ENCODE assay signal across 1 cellular context in the genomic region with DNA sequence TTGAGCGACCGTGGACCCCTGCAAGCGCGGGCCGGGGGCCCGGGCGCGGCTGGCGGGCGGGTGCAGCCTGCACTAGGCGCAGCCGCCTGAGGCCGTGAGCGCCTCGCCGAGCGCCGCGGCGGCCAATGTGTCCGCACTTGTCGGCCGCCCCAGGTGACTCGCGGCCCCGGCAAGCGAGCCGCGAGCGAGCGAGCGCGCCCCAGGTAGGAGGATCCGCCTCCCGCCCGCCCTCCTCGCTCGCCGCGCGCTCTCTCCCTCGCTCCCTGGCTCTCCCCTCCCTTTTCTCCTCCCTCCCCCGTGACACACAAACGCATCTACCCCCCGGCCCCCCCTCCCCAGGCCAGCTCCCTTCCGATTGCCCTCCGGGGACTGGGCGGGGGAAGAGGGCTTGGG.
TF ChIP-seq lines count a peak whose summit lies in the region.

A gene (minus strand): TSS at position 160 of the 393 bp plus-strand sequence. CDS start 408 bp downstream, outside the sequence.

TF ChIP-seq in H1, 55 proteins besides CTCF, POLR2A, EP300 and RAD21 (continued from another document):
- TF ChIP-seq, protein P1, sequence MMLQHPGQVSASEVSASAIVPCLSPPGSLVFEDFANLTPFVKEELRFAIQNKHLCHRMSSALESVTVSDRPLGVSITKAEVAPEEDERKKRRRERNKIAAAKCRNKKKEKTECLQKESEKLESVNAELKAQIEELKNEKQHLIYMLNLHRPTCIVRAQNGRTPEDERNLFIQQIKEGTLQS (IDR thresholded peaks at IDR 0.05; ENCODE audit: insufficient read depth, low read depth, low read length) = no peak
- TF ChIP-seq CHD1 (IDR thresholded peaks at IDR 0.05; ENCODE audit: low read depth, low read length) = no peak
- no peak for TF ChIP-seq ZNF274 (IDR thresholded peaks at IDR 0.05; ENCODE audit: borderline replicate concordance, extremely low read depth, low read length)
